ENCODE assay signal across 32 cellular contexts in the genomic region with DNA sequence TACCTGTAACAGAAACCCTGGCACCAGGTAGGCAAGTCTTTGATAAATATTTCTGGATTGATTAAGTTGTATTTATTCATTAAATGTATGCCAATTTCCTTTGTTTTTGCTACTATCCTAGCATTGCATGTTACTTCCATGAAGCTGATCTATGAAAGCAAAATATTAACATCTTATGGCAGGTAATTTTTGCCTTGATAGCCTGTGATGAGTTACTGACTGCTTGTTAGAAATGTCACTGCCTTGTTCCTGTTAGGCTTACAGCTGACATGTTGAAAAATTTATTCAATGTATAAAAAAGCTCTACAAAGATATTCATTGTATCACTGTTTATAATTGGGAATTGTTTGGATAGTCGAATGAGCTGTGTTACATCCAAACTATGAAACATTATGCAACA.
"Had no signal": no experiment of that assay in that cellular context is flagged by ENCODE, and none has a peak within 500 bp of the region (broad histone marks: within the 10 kb centered on the region; RNA-seq: fewer than 3 reads in every experiment).

No MANE protein-coding gene starts in this region.

- H3K27ac ChIP-seq: adrenal gland, ascending aorta, body of pancreas, brain microvascular endothelial cell, breast epithelium, cardiac muscle cell had no signal

- H3K9me3 ChIP-seq: adrenal gland, ascending aorta, body of pancreas, breast epithelium had no signal

- H3K4me1 ChIP-seq: adrenal gland, ascending aorta, body of pancreas, breast epithelium had no signal

- H3K27me3 ChIP-seq: adrenal gland, ascending aorta, brain microvascular endothelial cell, breast epithelium, cardiac muscle cell had no signal

- H3K36me3 ChIP-seq: adrenal gland, ascending aorta, brain microvascular endothelial cell, breast epithelium, cardiac muscle cell had no signal

- H3K4me3 ChIP-seq: adrenal gland, ascending aorta, body of pancreas, breast epithelium, cardiac muscle cell had no signal

- DNase-seq: activated effector memory CD4-positive, alpha-beta T cell treated with anti-CD3 and anti-CD28 coated beads, Interleukin-2, amount 50 U/mL, for 16 hours; activated effector memory CD4-positive, alpha-beta T cell treated with Interleukin-2 at 50 U/mL for 16 hours; activated gamma-delta T cell; activated gamma-delta T cell treated with Interleukin-2 at 50 U/mL for 16 hours; activated naive CD4-positive, alpha-beta T cell; activated naive CD4-positive, alpha-beta T cell treated with anti-CD3 and anti-CD28 coated beads for 36 hours; activated naive CD4-positive, alpha-beta T cell treated with anti-CD3 and anti-CD28 coated beads, Interleukin-2, amount 10 ng/mL, durations not matched to agents 7 days and 5 days; activated naive CD4-positive, alpha-beta T cell treated with anti-CD3 and anti-CD28 coated beads, Interleukin-2, amount 50 U/mL, for 16 hours; activated naive CD4-positive, alpha-beta T cell treated with Interleukin-2 at 50 U/mL for 16 hours; activated naive CD8-positive, alpha-beta T cell treated with anti-CD3 and anti-CD28 coated beads for 36 hours; activated naive CD8-positive, alpha-beta T cell treated with anti-CD3 and anti-CD28 coated beads, Interleukin-2, amount 10 ng/mL, durations not matched to agents 7 days and 5 days; activated naive CD8-positive, alpha-beta T cell treated with anti-CD3 and anti-CD28 coated beads, Interleukin-2, amount 50 U/mL, for 24 hours; activated T-cell treated with anti-CD3 and anti-CD28 coated beads, Interleukin-2, amount 50 U/mL, for 1 hour; activated T-cell treated with anti-CD3 and anti-CD28 coated beads, Interleukin-2, amount 50 U/mL, for 24 hours; activated T-cell treated with anti-CD3 and anti-CD28 coated beads, Interleukin-2, amount 50 U/mL, for 4 hours; activated T-cell treated with anti-CD3 and anti-CD28 coated beads, Interleukin-2, amount 50 U/mL, for 48 hours; activated T-cell treated with anti-CD3 and anti-CD28 coated beads, Interleukin-2, amount 50 U/mL, for 72 hours; adrenal gland; amniotic stem cell; amygdala; anterior cingulate cortex; aorta; body of pancreas; brain microvascular endothelial cell; caudate nucleus; central memory CD4-positive, alpha-beta T cell; cerebellar nuclear complex had no signal

- FAIRE-seq: astrocyte, bronchial epithelial cell had no signal
